In genomic region chr17:82582208-82582607, GRCh38 we compare ENCODE assay signal across 16 cellular contexts.
A peak's percentile ranks its signal among the peaks of the same experiment; 100 is the strongest.
DNase-seq lines count a peak whose midpoint lies in the region; ATAC-seq and TF ChIP-seq lines count a peak whose summit lies in the region.
"Had no signal": no experiment of that assay in that cellular context is flagged by ENCODE, and none has a peak within 500 bp of the region (broad histone marks: within the 10 kb centered on the region; RNA-seq: fewer than 3 reads in every experiment).

No MANE protein-coding gene starts in this region.

- no peaks in the 10 kb centered on the region for H3K27me3 Mint-ChIP-seq in stimulated activated naive CD8-positive, alpha-beta T cell treated with anti-CD3 and anti-CD28 coated beads, Interleukin-15, amount 100 ng/mL, for 72 hours

- no peak for ATAC-seq in stimulated activated naive CD8-positive, alpha-beta T cell treated with anti-CD3 and anti-CD28 coated beads, Interleukin-15, amount 100 ng/mL, for 72 hours
- no peak for ATAC-seq in stimulated activated naive CD8-positive, alpha-beta T cell treated with anti-CD3 and anti-CD28 coated beads, Interleukin-15, Interleukin-2, amounts not matched to agents 100 U/mL and 50 U/mL, for 24 hours
- ATAC-seq in RWPE2 (ENCODE audit: low read depth) (peak; percentile 14; the same call in 1 of the 3 replicates), esophagus mucosa (peak; percentile 79)

- H3K9me3 ChIP-seq in RWPE2 (ENCODE audit: severe bottlenecking) (no peaks in the 10 kb centered on the region), subcutaneous abdominal adipose tissue (ENCODE audit: control insufficient read depth in 5 of 5, low read length in 5 of 5) (no peaks in the 10 kb centered on the region)
- H3K9me3 ChIP-seq: ovary, sigmoid colon had no signal

- H3K4me1 Mint-ChIP-seq in stimulated activated naive CD8-positive, alpha-beta T cell treated with anti-CD3 and anti-CD28 coated beads, Interleukin-15, amount 100 ng/mL, for 72 hours, result peaks cover 37% of the 10 kb centered on the region

- H3K36me3 ChIP-seq in RWPE2 (ENCODE audit: low read depth), result peaks cover 73% of the 10 kb centered on the region
- H3K36me3 ChIP-seq in subcutaneous abdominal adipose tissue (ENCODE audit: control insufficient read depth in 5 of 5, insufficient read depth in 5 of 5, low read length in 5 of 5), result peaks cover 0 to 47% (median 29%) of the 10 kb centered on the region in 5 donors
- H3K36me3 ChIP-seq: ovary had no signal

- H3K9me3 Mint-ChIP-seq in stimulated activated naive CD8-positive, alpha-beta T cell treated with anti-CD3 and anti-CD28 coated beads, Interleukin-15, amount 100 ng/mL, for 72 hours, result no peaks in the 10 kb centered on the region

- H3K27me3 ChIP-seq in RWPE2 (ENCODE audit: insufficient read depth, poor library complexity, severe bottlenecking) (no peaks in the 10 kb centered on the region), subcutaneous abdominal adipose tissue (ENCODE audit: control insufficient read depth in 5 of 5, insufficient read depth in 4 of 5, low read length in 5 of 5) (no peaks in the 10 kb centered on the region)
- H3K27me3 ChIP-seq: ovary, sigmoid colon had no signal

- no peak for DNase-seq in stimulated activated naive CD8-positive, alpha-beta T cell treated with anti-CD3 and anti-CD28 coated beads, Interleukin-15, amount 100 ng/mL, for 72 hours
- no peak for DNase-seq in stimulated activated naive CD8-positive, alpha-beta T cell treated with anti-CD3 and anti-CD28 coated beads, Interleukin-15, Interleukin-2, amounts not matched to agents 100 U/mL and 50 U/mL, for 24 hours
- DNase-seq in RWPE2 (ENCODE audit: low spot score) (no peak), NCI-H345 (lab: John Stamatoyannopoulos, UW) (no peak), T-helper 2 cell (no peak), AG20443 (ENCODE audit: low spot score) (no peak)
- DNase-seq: ACHN; activated CD4-positive, alpha-beta T cell treated with anti-CD3 and anti-CD28 coated beads for 4 hours; activated naive CD4-positive, alpha-beta T cell; aorta; NCI-H146; NCI-H2227 treated with DMSO at 0.1 percent for 48 hours; ovary; sigmoid colon had no signal

- H3K4me3 ChIP-seq in RWPE2 (ENCODE audit: severe bottlenecking), result no peak overlapping the region
- H3K4me3 ChIP-seq in subcutaneous abdominal adipose tissue (ENCODE audit: low read depth in 1 of 5, low read length in 5 of 5), result no peak overlapping the region
- H3K4me3 ChIP-seq: ovary, sigmoid colon had no signal

- peak overlapping the region in 1 of 5 donors; percentile 56 for H3K9ac ChIP-seq in subcutaneous abdominal adipose tissue (ENCODE audit: low read length in 5 of 5)

- TF ChIP-seq CTCF in RWPE2 (IDR thresholded peaks at IDR 0.05; ENCODE audit: poor library complexity, severe bottlenecking), result no peak

- no peaks in the 10 kb centered on the region for H3K4me1 ChIP-seq in RWPE2 (ENCODE audit: insufficient read depth, poor library complexity, severe bottlenecking)
- H3K4me1 ChIP-seq in subcutaneous abdominal adipose tissue (ENCODE audit: control insufficient read depth in 5 of 5, insufficient read depth in 5 of 5, low read length in 5 of 5), result peaks cover 0 to 18% (median 16%) of the 10 kb centered on the region in 5 donors

- no peak overlapping the region for H3K4me3 Mint-ChIP-seq in stimulated activated naive CD8-positive, alpha-beta T cell treated with anti-CD3 and anti-CD28 coated beads, Interleukin-15, amount 100 ng/mL, for 72 hours

- peak overlapping the region; percentile 4 to 57 for H3K27ac Mint-ChIP-seq in stimulated activated naive CD8-positive, alpha-beta T cell treated with anti-CD3 and anti-CD28 coated beads, Interleukin-15, amount 100 ng/mL, for 72 hours

- H3K27ac ChIP-seq in RWPE2 (ENCODE audit: poor library complexity, severe bottlenecking) (no peak overlapping the region), subcutaneous abdominal adipose tissue (ENCODE audit: low read depth, low read length) (peak overlapping the region; percentile 9)
- H3K27ac ChIP-seq: ovary, sigmoid colon had no signal

Comparison
In these comparisons a context has a peak if more than half of its experiments do, and no peak if none do; other contexts are left out.
1. ATAC-seq: peak in RWPE2 (single experiment) and esophagus mucosa (single experiment); none in stimulated activated naive CD8-positive, alpha-beta T cell treated with anti-CD3 and anti-CD28 coated beads, Interleukin-15, amount 100 ng/mL, for 72 hours (single experiment) and stimulated activated naive CD8-positive, alpha-beta T cell treated with anti-CD3 and anti-CD28 coated beads, Interleukin-15, Interleukin-2, amounts not matched to agents 100 U/mL and 50 U/mL, for 24 hours (single experiment).